8 cellular contexts compared by ENCODE assay signal in genomic region chr4:86593726-86594558, GRCh38. TPM values are rescaled to one million over a fixed set of nuclear protein-coding genes. Genes with fewer than 3 reads are reported as not detected.
DNase-seq lines count a peak whose midpoint lies in the region; TF ChIP-seq lines count a peak whose summit lies in the region.

Gene PTPN13, plus strand, starts transcription at chr4:86594315. Its CDS starts 40,942 bp downstream, at chr4:86635257.

- in situ Hi-C loops in transverse colon (cut with MboI; ENCODE audit: low pct_ligation_motif_present in 1 of 4, low pct_unique_long_range_greater_than_20kb in 1 of 4, low sequenced_read_pairs in 3 of 4): no loop called here

- no peaks in the 10 kb centered on the region for H3K79me2 ChIP-seq in MM.1S (ENCODE audit: low read length)

- H3K9me3 ChIP-seq in MM.1S (replicated peaks; ENCODE audit: insufficient read depth, low read length) (no peaks in the 10 kb centered on the region), adipocyte (ENCODE audit: control insufficient read depth, low read length) (no peaks in the 10 kb centered on the region), ovary (no peaks in the 10 kb centered on the region), transverse colon (no peaks in the 10 kb centered on the region)

- DNase-seq in ELF-1 (ENCODE audit: low read depth, low spot score) (peak; percentile 100), H7 (peak; percentile 96), MM.1S (peak; percentile 99), SKM-1 (lab: John Stamatoyannopoulos, UW; ENCODE audit: unreplicated experiment) (peak; percentile 94), adipocyte (ENCODE audit: low read depth) (peak; percentile 99), cardiac septum (ENCODE audit: low spot score) (peak; percentile 92), ovary (peak; percentile 99 to 100 (median 99)), transverse colon (peak; percentile 95)

- peak within 1 kb of the TSS; percentile 98 for H2AFZ ChIP-seq in MM.1S (ENCODE audit: low read length)

- peak within 1 kb of the TSS; percentile 96 for H3K4me2 ChIP-seq in MM.1S (ENCODE audit: low read depth, low read length)

- TF ChIP-seq CTCF in MM.1S (IDR thresholded peaks at IDR 0.05; ENCODE audit: low read length): 0 out of 2 replicates have a peak, but pooled peaks have one; percentile 10
- no peak for TF ChIP-seq CTCF in ovary (IDR thresholded peaks at IDR 0.05)
- peak in 1 of 5 experiments; percentile 8 for TF ChIP-seq CTCF in transverse colon (IDR thresholded peaks at IDR 0.05)

- no peaks in the 10 kb centered on the region for H3K27me3 ChIP-seq in H7 (ENCODE audit: control insufficient read depth, insufficient read depth, low read length)
- no peaks in the 10 kb centered on the region for H3K27me3 ChIP-seq in MM.1S (replicated peaks; ENCODE audit: insufficient read depth, low read length)
- H3K27me3 ChIP-seq in adipocyte (replicated peaks; ENCODE audit: control insufficient read depth, insufficient read depth, low read length): no peaks in the 10 kb centered on the region
- H3K27me3 ChIP-seq in ovary: no peaks in the 10 kb centered on the region
- H3K27me3 ChIP-seq in transverse colon: no peaks in the 10 kb centered on the region

- peak within 1 kb of the TSS; percentile 77 for H3K4me3 ChIP-seq in H7 (ENCODE audit: insufficient read depth, low read depth, low read length)
- peak within 1 kb of the TSS; percentile 93 for H3K4me3 ChIP-seq in MM.1S (ENCODE audit: low read length)
- peak within 1 kb of the TSS; percentile 99 for H3K4me3 ChIP-seq in adipocyte (ENCODE audit: low read length)
- peak within 1 kb of the TSS; percentile 85 for H3K4me3 ChIP-seq in ovary
- H3K4me3 ChIP-seq in transverse colon: peak within 1 kb of the TSS; percentile 27 to 73 (median 62)

- intact Hi-C loops in cardiac septum (cut with DNase I) (loop anchor here (5.0 kb wide), 2 partner anchors 52 to 298 kb away; partner anchors contain the start of gene C4orf36), ovary (cut with DNase I) (loop anchor here in 3 of 4 donors (5.0 to 10.0 kb wide), 2 partner anchors 97 to 301 kb away; partner anchors contain the start of gene C4orf36 (in 3 of the 3)), transverse colon (cut with DNase I; ENCODE audit: low total_unique reads) (no loop called here)

- H3K9me2 ChIP-seq in MM.1S (replicated peaks; ENCODE audit: insufficient read depth, low read length): no peaks in the 10 kb centered on the region

- H3K36me3 ChIP-seq in H7 (replicated peaks; ENCODE audit: control insufficient read depth, insufficient read depth, low read length) (no peaks in the 10 kb centered on the region), MM.1S (replicated peaks; ENCODE audit: insufficient read depth, low read length) (no peaks in the 10 kb centered on the region), adipocyte (ENCODE audit: control insufficient read depth, insufficient read depth, low read length, severe bottlenecking) (no peaks in the 10 kb centered on the region), ovary (no peaks in the 10 kb centered on the region), transverse colon (no peaks in the 10 kb centered on the region)

- 1 to 2% (median 1%) methylated on average over 30 to 59 of the region's 59 CpGs for WGBS in ovary, 3 donors
- 4 to 7% methylated on average over 7 to 57 of the region's 59 CpGs for WGBS in transverse colon (ENCODE audit: low coverage in 1 of 2), 2 donors

- no peaks in the 10 kb centered on the region for H4K20me1 ChIP-seq in MM.1S (ENCODE audit: insufficient read depth, low read length)

- H3K27ac ChIP-seq in MM.1S (ENCODE audit: low read length) (peak within 1 kb of the TSS; percentile 62; the same call in 1 of the 2 replicates), ovary (peak within 1 kb of the TSS; percentile 87 to 91), transverse colon (peak within 1 kb of the TSS; percentile 84 to 89 (median 88))

- TF ChIP-seq POLR2A in ovary (IDR thresholded peaks at IDR 0.05) (peak; percentile 82), transverse colon (IDR thresholded peaks at IDR 0.05) (peak; percentile 65)

- H3K9ac ChIP-seq in MM.1S (ENCODE audit: low read length) (peak within 1 kb of the TSS; percentile 63), adipocyte (ENCODE audit: low read length) (peak within 1 kb of the TSS; percentile 97)

- H3K4me1 ChIP-seq in MM.1S (ENCODE audit: low read length) (0 out of 2 replicates have a peak, but pooled peaks cover 10% of the 10 kb centered on the region), adipocyte (ENCODE audit: control insufficient read depth, insufficient read depth, low read length) (peaks cover 28% of the 10 kb centered on the region), ovary (ENCODE audit: insufficient read depth) (peaks cover 6% of the 10 kb centered on the region), transverse colon (peaks cover 0 to 24% (median 3%) of the 10 kb centered on the region in 4 donors)

- 0 out of 2 replicates have a peak, but pooled peaks cover 10% of the 10 kb centered on the region for H3F3A ChIP-seq in MM.1S (ENCODE audit: insufficient read depth, low read length)

- TF ChIP-seq EP300 in ovary (IDR thresholded peaks at IDR 0.05) (peak; percentile 37), transverse colon (IDR thresholded peaks at IDR 0.05; ENCODE audit: low read depth) (no peak)

RNA-seq across cellular contexts. Expression of gene PTPN13, which starts in this region (rescaled TPM):
- total RNA-seq in H7 (2014; rRNA removed; shearing (Covaris generic)): 29.2 and 33.0 TPM in 2 replicates
- 3.4 TPM for total RNA-seq in cardiac septum
- 10 to 100 TPM; 38.5 to 73.4 (median 54.6) TPM for total RNA-seq in ovary
- 10 to 100 TPM; 17.0 to 22.8 TPM for polyA plus RNA-seq in ovary
- total RNA-seq in transverse colon: 10 to 100 TPM in 2 of 4 donors, 1 to 10 TPM in 2; 3.7 to 18.5 (median 10.1) TPM

Comparison
In these comparisons a context has a peak if more than half of its experiments do, and no peak if none do; other contexts are left out.
1. Peak in every context shown above with its lines: DNase-seq, H3K4me3 ChIP-seq and H3K27ac ChIP-seq.